10 cellular contexts compared by ENCODE assay signal in the genomic region with DNA sequence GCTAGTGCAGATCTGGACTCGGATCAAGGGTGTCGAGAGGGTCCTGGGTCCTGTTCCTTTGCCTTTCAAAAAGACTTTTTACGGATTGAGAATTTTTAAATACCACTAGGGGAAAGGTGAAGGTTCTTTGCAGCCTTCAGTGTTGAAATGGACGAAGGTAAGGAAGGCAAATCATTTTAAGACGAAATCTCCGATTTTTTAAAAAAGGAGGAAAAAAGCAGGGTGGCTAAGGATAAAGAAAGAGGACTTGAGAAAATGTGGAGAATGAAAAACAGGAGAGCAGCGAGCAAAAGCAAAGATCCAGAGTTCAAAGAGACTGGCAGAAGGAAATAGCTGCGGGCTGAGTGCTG. TPM values are rescaled to one million over a fixed set of nuclear protein-coding genes. Genes with fewer than 3 reads are reported as not detected.
DNase-seq lines count a peak whose midpoint lies in the region; ATAC-seq and TF ChIP-seq lines count a peak whose summit lies in the region.
"Had no signal": no experiment of that assay in that cellular context is flagged by ENCODE, and none has a peak within 500 bp of the region (broad histone marks: within the 10 kb centered on the region; RNA-seq: fewer than 3 reads in every experiment).

No MANE protein-coding gene starts in this region.

- in situ Hi-C loops in gastrocnemius medialis (cut with MboI; ENCODE audit: low sequenced_read_pairs in 4 of 4) = no loop called here

- H2AFZ ChIP-seq in GM23338 = peak overlapping the region; percentile 93

- H3K79me2 ChIP-seq in GM23338 (replicated peaks; ENCODE audit: insufficient read depth) = no peaks in the 10 kb centered on the region

- peak overlapping the region; percentile 91 for H3K4me2 ChIP-seq in GM23338

- no peak overlapping the region for H3K27ac Mint-ChIP-seq in GM23338

- H3K4me1 ChIP-seq in GM23338 (ENCODE audit: insufficient read depth) (peaks cover 42% of the 10 kb centered on the region), iPS DF 6.9 (ENCODE audit: control insufficient read depth, insufficient read depth, low read length) (no peaks in the 10 kb centered on the region), gastrocnemius medialis (peaks cover 0 to 18% of the 10 kb centered on the region in 2 donors)

- H3K9me3 ChIP-seq in iPS DF 6.9 (ENCODE audit: control insufficient read depth, insufficient read depth, low read length) (no peaks in the 10 kb centered on the region), gastrocnemius medialis (no peaks in the 10 kb centered on the region)

- peaks cover 87% of the 10 kb centered on the region for H3K27me3 ChIP-seq in GM23338 (ENCODE audit: insufficient read depth)
- H3K27me3 ChIP-seq in iPS DF 6.9 (ENCODE audit: control insufficient read depth, insufficient read depth, low read length) = peaks cover 24% of the 10 kb centered on the region
- peaks cover 27 to 51% (median 27%) of the 10 kb centered on the region in 3 donors for H3K27me3 ChIP-seq in gastrocnemius medialis

- peaks cover 5% of the 10 kb centered on the region; the same call in 1 of the 2 replicates for H4K20me1 ChIP-seq in GM23338 (replicated peaks; ENCODE audit: insufficient read depth)

- no peak for ATAC-seq in GM23338
- no peak for ATAC-seq in gastrocnemius medialis
- ATAC-seq in HG03095 (IDR thresholded peaks at IDR 0.05; ENCODE audit: unreplicated experiment) = no peak
- ATAC-seq in GM21360 (IDR thresholded peaks at IDR 0.05; ENCODE audit: unreplicated experiment) = no peak
- no peak for ATAC-seq in HG02885 (IDR thresholded peaks at IDR 0.05; ENCODE audit: poor library complexity, unreplicated experiment)

- H3K9me2 ChIP-seq in GM23338 (ENCODE audit: insufficient read depth) = no peaks in the 10 kb centered on the region

- no peaks in the 10 kb centered on the region; the same call in 2 of the 3 replicates for H3K36me3 Mint-ChIP-seq in GM23338 (ENCODE audit: low read depth)

- peaks cover 31% of the 10 kb centered on the region for H3K4me1 Mint-ChIP-seq in GM23338

- DNase-seq in GM23338 (ENCODE audit: low spot score) = no peak
- DNase-seq in iPS DF 6.9 (ENCODE audit: low read depth, low spot score) = no peak
- no peak for DNase-seq in gastrocnemius medialis
- DNase-seq in NCI-H524 treated with DMSO at 0.1 percent for 48 hours (lab: John Stamatoyannopoulos, UW) = no peak
- DNase-seq: activated T-cell treated with anti-CD3 and anti-CD28 coated beads for 4 hours; effector memory CD4-positive, alpha-beta T cell had no signal

- no CpG with 5 or more reads among the region's 8 CpGs for WGBS in iPS DF 6.9 (ENCODE audit: insufficient coverage, insufficient read length)

- TF ChIP-seq CTCF in GM23338 (conservative IDR thresholded peaks at IDR 0.05; ENCODE audit: low read depth in 2 of 2) (no peak), VCaP (conservative IDR thresholded peaks at IDR 0.05) (no peak), gastrocnemius medialis (IDR thresholded peaks at IDR 0.05 in 4 of 5, conservative IDR thresholded peaks at IDR 0.05 in 1 of 5) (no peak)

- peaks cover 3% of the 10 kb centered on the region; the same call in 1 of the 2 replicates for H3F3A ChIP-seq in GM23338 (replicated peaks; ENCODE audit: low read depth)

- no peak for TF ChIP-seq POLR2A in gastrocnemius medialis (IDR thresholded peaks at IDR 0.05)

- peaks cover 62% of the 10 kb centered on the region for H3K27me3 Mint-ChIP-seq in GM23338 (ENCODE audit: insufficient read depth, low read depth, poor library complexity)

- H3K36me3 ChIP-seq in GM23338 (ENCODE audit: insufficient read depth) (no peaks in the 10 kb centered on the region), iPS DF 6.9 (ENCODE audit: control insufficient read depth, insufficient read depth, low read length) (no peaks in the 10 kb centered on the region), gastrocnemius medialis (no peaks in the 10 kb centered on the region)

- intact Hi-C loops in gastrocnemius medialis (cut with DNase I; ENCODE audit: low total_unique reads) = no loop called here

- H3K4me3 ChIP-seq in GM23338 (peak overlapping the region; percentile 65), iPS DF 6.9 (ENCODE audit: low read length) (peak overlapping the region; percentile 29; the same call in 1 of the 2 replicates), gastrocnemius medialis (peak overlapping the region; percentile 27 to 49 (median 34))

- no peaks in the 10 kb centered on the region for H3K9me3 Mint-ChIP-seq in GM23338

- no peak overlapping the region for H3K27ac ChIP-seq in GM23338 (ENCODE audit: low read depth)
- H3K27ac ChIP-seq in VCaP = peak overlapping the region; percentile 27
- no peak overlapping the region for H3K27ac ChIP-seq in iPS DF 6.9 (ENCODE audit: low read length)
- H3K27ac ChIP-seq in gastrocnemius medialis = no peak overlapping the region

- peak overlapping the region; percentile 76 for H3K4me3 Mint-ChIP-seq in GM23338

TF ChIP-seq in GM23338, 12 proteins besides CTCF, POLR2A, EP300 and RAD21:
- peak; percentile 72 for TF ChIP-seq EZH2 (IDR thresholded peaks at IDR 0.05; ENCODE audit: low read depth, unreplicated experiment)
- TF ChIP-seq, protein P1, sequence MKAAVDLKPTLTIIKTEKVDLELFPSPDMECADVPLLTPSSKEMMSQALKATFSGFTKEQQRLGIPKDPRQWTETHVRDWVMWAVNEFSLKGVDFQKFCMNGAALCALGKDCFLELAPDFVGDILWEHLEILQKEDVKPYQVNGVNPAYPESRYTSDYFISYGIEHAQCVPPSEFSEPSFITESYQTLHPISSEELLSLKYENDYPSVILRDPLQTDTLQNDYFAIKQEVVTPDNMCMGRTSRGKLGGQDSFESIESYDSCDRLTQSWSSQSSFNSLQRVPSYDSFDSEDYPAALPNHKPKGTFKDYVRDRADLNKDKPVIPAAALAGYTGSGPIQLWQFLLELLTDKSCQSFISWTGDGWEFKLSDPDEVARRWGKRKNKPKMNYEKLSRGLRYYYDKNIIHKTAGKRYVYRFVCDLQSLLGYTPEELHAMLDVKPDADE (IDR thresholded peaks at IDR 0.05) = no peak

RNA-seq across cellular contexts. Expression of a gene that starts 0.3 kb away (rescaled TPM):
- 0.12 and 0.24 TPM in 2 replicates for total RNA-seq in GM23338 (2014; rRNA removed; shearing (Covaris generic))
- 0.05 and 0.07 TPM in 2 replicates for polyA plus RNA-seq in GM23338 (2016; fragmentation: Nextera tagmentation; extraction: Ambion mirVana)
- not detected for total RNA-seq in gastrocnemius medialis
